2 cellular contexts compared by ENCODE assay signal in genomic region chr1:153662269-153662668, GRCh38.
TF ChIP-seq lines count a peak whose summit lies in the region.

No MANE protein-coding gene starts in this region.

TF ChIP-seq in HepG2, 621 proteins besides CTCF, POLR2A, EP300 and RAD21:
- TF ChIP-seq RBFOX2 (IDR thresholded peaks at IDR 0.05; ENCODE audit: low read depth, low read length) = peak; percentile 26; the same call in 1 of the 2 replicates
- TF ChIP-seq TSC22D2 (CRISPR knock-in tag; IDR thresholded peaks at IDR 0.05; ENCODE audit: borderline replicate concordance) = no peak

TF ChIP-seq in endothelial cell of umbilical vein, 7 proteins besides CTCF, POLR2A, EP300 and RAD21:
- TF ChIP-seq JUN (IDR thresholded peaks at IDR 0.05; ENCODE audit: borderline replicate concordance, insufficient read depth, insufficient read length, low read depth) (no peak), FOS (IDR thresholded peaks at IDR 0.05; ENCODE audit: borderline replicate concordance, insufficient read depth, low read length) (no peak), GATA2 (IDR thresholded peaks at IDR 0.05; ENCODE audit: insufficient read depth, insufficient read length, low read depth, low read length) (no peak), MYC (IDR thresholded peaks at IDR 0.05; ENCODE audit: low read depth, low read length) (no peak), MAX (IDR thresholded peaks at IDR 0.05; ENCODE audit: insufficient read depth, insufficient read length) (no peak), EZH2 (IDR thresholded peaks at IDR 0.05; ENCODE audit: borderline replicate concordance, low read depth, low read length, severe bottlenecking) (no peak), POLR2AphosphoS5 (IDR thresholded peaks at IDR 0.05; ENCODE audit: insufficient read depth, low read depth, low read length) (no peak)
TF ChIP-seq in endothelial cell of umbilical vein: peak in this region for 0.
